In genomic region chr6:166627875-166628849, GRCh38 we compare ENCODE assay signal across 8 cellular contexts. TPM values are rescaled to one million over a fixed set of nuclear protein-coding genes. Genes with fewer than 3 reads are reported as not detected.
DNase-seq lines count a peak whose midpoint lies in the region; ATAC-seq and TF ChIP-seq lines count a peak whose summit lies in the region.

No MANE protein-coding gene starts in this region.

- H3K9me3 Mint-ChIP-seq in mesothelial cell of epicardium, result no peaks in the 10 kb centered on the region

- no peak for TF ChIP-seq CTCF in AG04449 (IDR thresholded peaks at IDR 0.05; ENCODE audit: insufficient read depth, low read length, missing control alignments)
- TF ChIP-seq CTCF in mesothelial cell of epicardium (IDR thresholded peaks at IDR 0.05; ENCODE audit: unreplicated experiment), result no peak

- DNase-seq in AG04449 (ENCODE audit: low read depth, low spot score) (no peak), NCI-H526 (lab: John Stamatoyannopoulos, UW) (peak; percentile 66 to 81), mesothelial cell of epicardium (ENCODE audit: low spot score in 2 of 2, unreplicated experiment in 2 of 2) (no peak)
- peak; percentile 60 for DNase-seq in activated CD8-positive, alpha-beta memory T cell treated with anti-CD3 and anti-CD28 coated beads for 24 hours
- peak; percentile 23 to 40 for DNase-seq in stimulated activated CD8-positive, alpha-beta memory T cell treated with anti-CD3 and anti-CD28 coated beads, Interleukin-7, amount 100 ng/mL, for 4 hours (ENCODE audit: low read depth in 2 of 2)

- peak overlapping the region; percentile 68 for H3K9ac ChIP-seq in endocrine pancreas (ENCODE audit: control insufficient read depth, insufficient read depth, low read length)

- H3K27ac Mint-ChIP-seq in mesothelial cell of epicardium, result peak overlapping the region; percentile 98

- H3K4me1 ChIP-seq in endocrine pancreas (ENCODE audit: control insufficient read depth, insufficient read depth, low read length), result no peaks in the 10 kb centered on the region

- CTCF ChIA-PET in AG04449 (lab: Yijun Ruan, JAX), result interaction anchor here (0.8 to 2.4 kb wide), 6 partner anchors 10 to 113 kb away, joined by 3 to 10 read pairs (median 3); no protein-coding TSS in a partner anchor

- peaks cover 22% of the 10 kb centered on the region for H3K4me1 Mint-ChIP-seq in mesothelial cell of epicardium

- POLR2A ChIA-PET in AG04449 (lab: Yijun Ruan, JAX), result interaction anchor here (0.7 to 1.8 kb wide), 6 partner anchors 8 to 162 kb away, joined by 3 to 9 read pairs (median 4); no protein-coding TSS in a partner anchor

- H3K4me3 ChIP-seq in AG04449 (ENCODE audit: low read depth, low read length) (peak overlapping the region; percentile 65), endocrine pancreas (ENCODE audit: control insufficient read depth, insufficient read depth, low read length) (peak overlapping the region; percentile 68)

- peak; percentile 31 for ATAC-seq in GM19023 (IDR thresholded peaks at IDR 0.05; ENCODE audit: unreplicated experiment)
- ATAC-seq in HG03139 (IDR thresholded peaks at IDR 0.05; ENCODE audit: unreplicated experiment), result peak; percentile 16

- no peaks in the 10 kb centered on the region for H3K9me3 ChIP-seq in endocrine pancreas (ENCODE audit: control insufficient read depth, low read length)

- H3K4me3 Mint-ChIP-seq in mesothelial cell of epicardium, result peak overlapping the region; percentile 76

- no peaks in the 10 kb centered on the region for H3K36me3 Mint-ChIP-seq in mesothelial cell of epicardium

- H3K27me3 ChIP-seq in endocrine pancreas (ENCODE audit: control insufficient read depth, insufficient read depth, low read length), result peaks cover 3% of the 10 kb centered on the region

- peaks cover 43% of the 10 kb centered on the region for H3K27me3 Mint-ChIP-seq in mesothelial cell of epicardium (ENCODE audit: low read depth)

- no peaks in the 10 kb centered on the region for H3K36me3 ChIP-seq in endocrine pancreas (ENCODE audit: control insufficient read depth, insufficient read depth, low read length)

RNA-seq across cellular contexts. Expression of gene RPS6KA2, which starts 1.1 kb away (rescaled TPM):
- 12.0 to 18.4 TPM (median 12.3 TPM) in 3 replicates for total RNA-seq in mesothelial cell of epicardium

RNA-seq across cellular contexts. Expression of gene RAMACL, which starts 41.7 kb away (rescaled TPM):
- total RNA-seq in mesothelial cell of epicardium, result 0.69 to 1.00 TPM (median 0.79 TPM) in 3 replicates

Comparison
In these comparisons a context has a peak if more than half of its experiments do, and no peak if none do; other contexts are left out.
1. DNase-seq: peak in NCI-H526 (2 of 2), activated CD8-positive, alpha-beta memory T cell treated with anti-CD3 and anti-CD28 coated beads for 24 hours (single experiment) and stimulated activated CD8-positive, alpha-beta memory T cell treated with anti-CD3 and anti-CD28 coated beads, Interleukin-7, amount 100 ng/mL, for 4 hours (2 of 2); none in AG04449 (single experiment) and mesothelial cell of epicardium (0 of 2).